In the genomic region with DNA sequence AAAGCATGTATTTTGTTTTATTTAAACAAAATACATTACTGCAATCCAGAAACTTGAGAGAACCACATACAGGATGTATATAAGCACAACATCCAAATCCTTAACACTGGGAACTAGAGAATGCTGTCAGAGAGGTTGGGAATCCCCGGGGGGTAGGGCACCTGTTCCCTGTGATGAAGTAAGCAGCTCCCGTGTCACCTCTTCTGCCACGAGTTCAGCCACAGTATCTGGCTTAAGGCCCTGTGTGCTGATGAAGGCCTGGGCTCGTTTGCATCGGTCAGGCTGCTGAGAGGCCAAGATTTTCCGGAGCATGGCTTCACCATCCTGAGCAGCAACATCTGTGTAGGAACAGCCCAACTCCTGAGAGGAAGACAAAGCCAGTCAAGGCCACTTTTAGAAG, we compare ENCODE assay signal across 18 cellular contexts.
"Had no signal": no experiment of that assay in that cellular context is flagged by ENCODE, and none has a peak within 500 bp of the region (broad histone marks: within the 10 kb centered on the region; RNA-seq: fewer than 3 reads in every experiment).

No MANE protein-coding gene starts in this region.

- DNase-seq: colonic mucosa; dermis blood vessel endothelial cell; esophagus squamous epithelium; foreskin fibroblast; immature natural killer cell; left lung; lower lobe of right lung; sigmoid colon; small intestine; stimulated activated CD4-positive, alpha-beta T cell treated with anti-CD3 and anti-CD28 coated beads, Interleukin-2, amount 100 ng/mL, for 48 hours; tibial artery; uterus had no signal

- H3K27ac ChIP-seq: colonic mucosa, esophagus squamous epithelium, left lung, lower lobe of right lung, right atrium auricular region, sigmoid colon, tibial artery, upper lobe of left lung, uterus had no signal

- H3K27me3 ChIP-seq: colonic mucosa, esophagus squamous epithelium, left lung, right atrium auricular region, sigmoid colon, tibial artery, upper lobe of left lung, uterus had no signal

- H3K9me3 ChIP-seq: colonic mucosa, esophagus squamous epithelium, left lung, lower lobe of right lung, right atrium auricular region, sigmoid colon, tibial artery, upper lobe of left lung, uterus had no signal

- H3K9me3 Mint-ChIP-seq: immature natural killer cell; memory B cell; mesothelial cell of epicardium; nephron; stimulated activated naive CD8-positive, alpha-beta T cell treated with anti-CD3 and anti-CD28 coated beads, Interleukin-15, Interleukin-2, amounts not matched to agents 100 ng/mL and 50 ng/mL, for 24 hours had no signal

- H3K4me1 ChIP-seq: colonic mucosa, lower lobe of right lung, sigmoid colon, tibial artery, uterus had no signal

- H3K4me3 Mint-ChIP-seq: immature natural killer cell; memory B cell; mesothelial cell of epicardium; nephron; stimulated activated naive CD8-positive, alpha-beta T cell treated with anti-CD3 and anti-CD28 coated beads, Interleukin-15, Interleukin-2, amounts not matched to agents 100 ng/mL and 50 ng/mL, for 24 hours had no signal

- ATAC-seq: left lung, lower lobe of right lung had no signal

- H3K4me1 Mint-ChIP-seq: mesothelial cell of epicardium, nephron had no signal

- H3K4me3 ChIP-seq: colonic mucosa, esophagus squamous epithelium, left lung, lower lobe of right lung, right atrium auricular region, sigmoid colon, tibial artery, upper lobe of left lung, uterus had no signal

- H3K27me3 Mint-ChIP-seq: memory B cell; stimulated activated naive CD8-positive, alpha-beta T cell treated with anti-CD3 and anti-CD28 coated beads, Interleukin-15, Interleukin-2, amounts not matched to agents 100 ng/mL and 50 ng/mL, for 24 hours had no signal

- H3K36me3 ChIP-seq: colonic mucosa, uterus had no signal

- H3K27ac Mint-ChIP-seq: mesothelial cell of epicardium; nephron; stimulated activated naive CD8-positive, alpha-beta T cell treated with anti-CD3 and anti-CD28 coated beads, Interleukin-15, Interleukin-2, amounts not matched to agents 100 ng/mL and 50 ng/mL, for 24 hours had no signal
